Comparison of ENCODE assay signal across 13 cellular contexts in genomic region chr7:2476776-2477446, GRCh38. TPM values are rescaled to one million over a fixed set of nuclear protein-coding genes. Genes with fewer than 3 reads are reported as not detected.
"Had no signal": no experiment of that assay in that cellular context is flagged by ENCODE, and none has a peak within 500 bp of the region (broad histone marks: within the 10 kb centered on the region; RNA-seq: fewer than 3 reads in every experiment).

No MANE protein-coding gene starts in this region.

- H3K4me3 ChIP-seq: pancreas, thoracic aorta, uterus had no signal

- H3K27me3 ChIP-seq: pancreas, uterus had no signal

- FAIRE-seq: endometrium, pancreas had no signal

- H3K27ac ChIP-seq: brain microvascular endothelial cell, esophagus muscularis mucosa, pancreas, thoracic aorta had no signal

- H3K36me3 ChIP-seq: brain microvascular endothelial cell, esophagus muscularis mucosa, pancreas, stomach, thoracic aorta, uterus had no signal

- H3K9me3 ChIP-seq: esophagus muscularis mucosa, pancreas, stomach, thoracic aorta, uterus had no signal

RNA-seq across cellular contexts. Expression of gene GRIFIN, which starts 0.7 kb away (rescaled TPM):
- total RNA-seq: activated naive CD8-positive, alpha-beta T cell treated with anti-CD3 and anti-CD28 coated beads for 36 hours; dermis microvascular lymphatic vessel endothelial cell; esophagus muscularis mucosa; fibroblast of villous mesenchyme; left lobe of liver; mammary epithelial cell; pancreas; stomach; T-helper 2 cell treated with Interferon-gamma antibody and Interleukin-4, amounts not matched to agents 100 ng/mL and 5 ng/mL, for 36 hours; thoracic aorta; uterus had no signal
- polyA plus RNA-seq: mammary epithelial cell, pancreas, stomach had no signal
